32 cellular contexts compared by ENCODE assay signal in the genomic region with DNA sequence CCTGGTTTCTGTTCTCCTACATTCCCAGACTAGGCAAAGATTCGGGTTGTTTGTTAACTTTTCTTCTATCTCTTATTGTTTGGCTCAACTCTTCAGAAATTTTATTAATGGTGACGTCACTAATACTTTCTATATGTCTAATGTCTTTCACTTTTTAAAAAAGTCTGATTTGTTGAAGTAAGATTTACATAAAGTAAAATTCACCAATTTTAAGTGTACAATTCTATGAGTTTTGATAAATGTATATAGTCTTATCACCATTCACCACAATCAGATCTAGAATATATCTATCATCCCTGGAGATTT.
"Had no signal": no experiment of that assay in that cellular context is flagged by ENCODE, and none has a peak within 500 bp of the region (broad histone marks: within the 10 kb centered on the region; RNA-seq: fewer than 3 reads in every experiment).

No MANE protein-coding gene starts in this region.

- H3K27me3 Mint-ChIP-seq: activated CD4-positive, alpha-beta memory T cell treated with anti-CD3 and anti-CD28 coated beads, Interleukin-2, amount 10 ng/mL, durations not matched to agents 7 days and 5 days; activated CD4-positive, alpha-beta T cell treated with anti-CD3 and anti-CD28 coated beads, Interleukin-2, amount 10 ng/mL, durations not matched to agents 7 days and 5 days; activated naive CD4-positive, alpha-beta T cell treated with anti-CD3 and anti-CD28 coated beads, Interleukin-2, amount 10 ng/mL, durations not matched to agents 7 days and 5 days; activated naive CD8-positive, alpha-beta T cell treated with anti-CD3 and anti-CD28 coated beads, Interleukin-2, amount 10 ng/mL, durations not matched to agents 7 days and 5 days; activated T-cell treated with anti-CD3 and anti-CD28 coated beads, Interleukin-2, amount 50 U/mL, for 24 hours; central memory CD8-positive, alpha-beta T cell; dendritic cell treated with granulocyte-macrophage colony-stimulating factor and Interleukin-4, amounts not matched to agents 40 ng/mL and 50 ng/mL, for 4 days; T-helper 17 cell had no signal

- H3K4me1 Mint-ChIP-seq: activated naive CD4-positive, alpha-beta T cell treated with anti-CD3 and anti-CD28 coated beads, Interleukin-2, amount 10 ng/mL, durations not matched to agents 7 days and 5 days; central memory CD8-positive, alpha-beta T cell; T-helper 17 cell had no signal

- H3K27ac Mint-ChIP-seq: activated CD4-positive, alpha-beta memory T cell treated with anti-CD3 and anti-CD28 coated beads, Interleukin-2, amount 10 ng/mL, durations not matched to agents 7 days and 5 days; activated CD4-positive, alpha-beta T cell treated with anti-CD3 and anti-CD28 coated beads, Interleukin-2, amount 10 ng/mL, durations not matched to agents 7 days and 5 days; activated naive CD4-positive, alpha-beta T cell treated with anti-CD3 and anti-CD28 coated beads, Interleukin-2, amount 10 ng/mL, durations not matched to agents 7 days and 5 days; activated naive CD4-positive, alpha-beta T cell treated with anti-CD3 and anti-CD28 coated beads, Interleukin-2, amount 50 U/mL, for 72 hours; activated naive CD8-positive, alpha-beta T cell treated with anti-CD3 and anti-CD28 coated beads, Interleukin-2, amount 10 ng/mL, durations not matched to agents 7 days and 5 days; activated T-cell treated with anti-CD3 and anti-CD28 coated beads, Interleukin-2, amount 50 U/mL, for 24 hours; activated T-cell treated with anti-CD3 and anti-CD28 coated beads, Interleukin-2, amount 50 U/mL, for 72 hours; dendritic cell treated with granulocyte-macrophage colony-stimulating factor and Interleukin-4, amounts not matched to agents 40 ng/mL and 50 ng/mL, for 4 days; endodermal cell; T-helper 17 cell; T-helper 2 cell treated with Interferon-gamma antibody and Interleukin-4, amounts not matched to agents 5 μg/mL and 100 μg/mL, for 36 hours; WTC11 had no signal

- H3K27me3 ChIP-seq: brain microvascular endothelial cell, gastrocnemius medialis, heart right ventricle had no signal

- H3K4me3 Mint-ChIP-seq: activated CD4-positive, alpha-beta memory T cell treated with anti-CD3 and anti-CD28 coated beads, Interleukin-2, amount 10 ng/mL, durations not matched to agents 7 days and 5 days; activated CD4-positive, alpha-beta T cell treated with anti-CD3 and anti-CD28 coated beads, Interleukin-2, amount 10 ng/mL, durations not matched to agents 7 days and 5 days; activated naive CD4-positive, alpha-beta T cell treated with anti-CD3 and anti-CD28 coated beads, Interleukin-2, amount 10 ng/mL, durations not matched to agents 7 days and 5 days; activated naive CD8-positive, alpha-beta T cell treated with anti-CD3 and anti-CD28 coated beads, Interleukin-2, amount 10 ng/mL, durations not matched to agents 7 days and 5 days; activated T-cell treated with anti-CD3 and anti-CD28 coated beads, Interleukin-2, amount 50 U/mL, for 24 hours; activated T-cell treated with anti-CD3 and anti-CD28 coated beads, Interleukin-2, amount 50 U/mL, for 72 hours; central memory CD8-positive, alpha-beta T cell; dendritic cell treated with granulocyte-macrophage colony-stimulating factor and Interleukin-4, amounts not matched to agents 40 ng/mL and 50 ng/mL, for 4 days; endodermal cell; T-helper 17 cell; T-helper 2 cell treated with Interferon-gamma antibody and Interleukin-4, amounts not matched to agents 5 μg/mL and 100 μg/mL, for 36 hours; WTC11 had no signal

- ATAC-seq: activated naive CD4-positive, alpha-beta T cell treated with anti-CD3 and anti-CD28 coated beads, Interleukin-2, amount 50 U/mL, for 72 hours; activated T-cell treated with anti-CD3 and anti-CD28 coated beads, Interleukin-2, amount 50 U/mL, for 72 hours; esophagus mucosa; WTC11 had no signal

- H3K27ac ChIP-seq: dorsolateral prefrontal cortex, gastrocnemius medialis, heart right ventricle, VCaP had no signal

- H3K9me3 Mint-ChIP-seq: activated CD4-positive, alpha-beta memory T cell treated with anti-CD3 and anti-CD28 coated beads, Interleukin-2, amount 10 ng/mL, durations not matched to agents 7 days and 5 days; activated CD4-positive, alpha-beta T cell treated with anti-CD3 and anti-CD28 coated beads, Interleukin-2, amount 10 ng/mL, durations not matched to agents 7 days and 5 days; activated naive CD4-positive, alpha-beta T cell treated with anti-CD3 and anti-CD28 coated beads, Interleukin-2, amount 10 ng/mL, durations not matched to agents 7 days and 5 days; activated naive CD4-positive, alpha-beta T cell treated with anti-CD3 and anti-CD28 coated beads, Interleukin-2, amount 50 U/mL, for 72 hours; activated naive CD8-positive, alpha-beta T cell treated with anti-CD3 and anti-CD28 coated beads, Interleukin-2, amount 10 ng/mL, durations not matched to agents 7 days and 5 days; activated T-cell treated with anti-CD3 and anti-CD28 coated beads, Interleukin-2, amount 50 U/mL, for 24 hours; activated T-cell treated with anti-CD3 and anti-CD28 coated beads, Interleukin-2, amount 50 U/mL, for 72 hours; central memory CD8-positive, alpha-beta T cell; dendritic cell treated with granulocyte-macrophage colony-stimulating factor and Interleukin-4, amounts not matched to agents 40 ng/mL and 50 ng/mL, for 4 days; endodermal cell; T-helper 2 cell treated with Interferon-gamma antibody and Interleukin-4, amounts not matched to agents 5 μg/mL and 100 μg/mL, for 36 hours; WTC11 had no signal

- H3K36me3 Mint-ChIP-seq: activated naive CD4-positive, alpha-beta T cell treated with anti-CD3 and anti-CD28 coated beads, Interleukin-2, amount 10 ng/mL, durations not matched to agents 7 days and 5 days; activated naive CD4-positive, alpha-beta T cell treated with anti-CD3 and anti-CD28 coated beads, Interleukin-2, amount 50 U/mL, for 72 hours; activated naive CD8-positive, alpha-beta T cell treated with anti-CD3 and anti-CD28 coated beads, Interleukin-2, amount 10 ng/mL, durations not matched to agents 7 days and 5 days; WTC11 had no signal

- H3K36me3 ChIP-seq: brain microvascular endothelial cell, gastrocnemius medialis, heart right ventricle had no signal

- DNase-seq: activated CD4-positive, alpha-beta memory T cell treated with anti-CD3 and anti-CD28 coated beads, Interleukin-2, amount 10 ng/mL, durations not matched to agents 7 days and 5 days; activated CD4-positive, alpha-beta T cell treated with anti-CD3 and anti-CD28 coated beads for 1 hour; activated CD4-positive, alpha-beta T cell treated with anti-CD3 and anti-CD28 coated beads for 4 hours; activated CD4-positive, alpha-beta T cell treated with anti-CD3 and anti-CD28 coated beads, Interleukin-2, amount 50 U/mL, for 4 hours; activated CD8-positive, alpha-beta memory T cell treated with anti-CD3 and anti-CD28 coated beads, Interleukin-2, amount 50 U/mL, for 48 hours; activated gamma-delta T cell; activated naive CD4-positive, alpha-beta T cell; activated naive CD4-positive, alpha-beta T cell treated with anti-CD3 and anti-CD28 coated beads, Interleukin-2, amount 10 ng/mL, durations not matched to agents 7 days and 5 days; activated naive CD8-positive, alpha-beta T cell treated with anti-CD3 and anti-CD28 coated beads, Interleukin-2, amount 10 ng/mL, durations not matched to agents 7 days and 5 days; activated T-cell treated with anti-CD3 and anti-CD28 coated beads for 4 hours; activated T-cell treated with anti-CD3 and anti-CD28 coated beads, Interleukin-2, amount 50 U/mL, for 24 hours; activated T-cell treated with anti-CD3 and anti-CD28 coated beads, Interleukin-2, amount 50 U/mL, for 72 hours; amniotic stem cell; anterior cingulate cortex; dorsolateral prefrontal cortex; effector memory CD4-positive, alpha-beta T cell; endodermal cell; gastrocnemius medialis; heart right ventricle; T-helper 1 cell; T-helper 17 cell; T1000 had no signal

- H3K9me3 ChIP-seq: gastrocnemius medialis, heart right ventricle had no signal

- FAIRE-seq: bronchial epithelial cell had no signal

- H3K4me3 ChIP-seq: dorsolateral prefrontal cortex, gastrocnemius medialis had no signal
